25 cellular contexts compared by ENCODE assay signal in the genomic region with DNA sequence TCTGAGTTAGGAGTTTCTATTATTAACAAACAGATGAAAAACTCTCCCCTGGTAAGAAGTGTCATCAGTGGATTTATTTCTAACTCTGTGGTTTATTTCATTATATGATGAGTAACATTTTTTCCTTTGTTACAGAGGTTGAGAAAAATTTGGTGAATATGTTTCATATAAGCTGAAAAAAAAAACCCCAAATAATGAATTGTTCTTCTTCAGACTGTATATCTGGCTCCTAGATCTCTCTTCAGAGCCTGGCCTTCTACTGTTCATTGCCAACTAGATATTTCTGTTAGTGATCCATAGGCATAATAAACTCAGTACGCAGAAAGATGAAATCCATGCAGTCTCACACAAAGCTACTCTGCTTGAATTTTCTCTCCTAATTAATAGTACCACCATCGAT. TPM values are rescaled to one million over a fixed set of nuclear protein-coding genes. Genes with fewer than 3 reads are reported as not detected.
DNase-seq lines count a peak whose midpoint lies in the region; ATAC-seq and TF ChIP-seq lines count a peak whose summit lies in the region.
"Had no signal": no experiment of that assay in that cellular context is flagged by ENCODE, and none has a peak within 500 bp of the region (broad histone marks: within the 10 kb centered on the region; RNA-seq: fewer than 3 reads in every experiment).

No MANE protein-coding gene starts in this region.

- POLR2A ChIA-PET in CD8-positive, alpha-beta T cell (lab: Charles Lee), result no interaction called here
- POLR2A ChIA-PET in naive thymus-derived CD4-positive, alpha-beta T cell (lab: Charles Lee), result interaction anchor here (0.6 to 1.9 kb wide), 2 partner anchors 12 to 64 kb away, joined by 4 to 5 read pairs; no protein-coding TSS in a partner anchor

- H3K4me3 ChIP-seq in CD8-positive, alpha-beta T cell (ENCODE audit: low read depth, low read length), result no peak overlapping the region
- H3K4me3 ChIP-seq in naive thymus-derived CD4-positive, alpha-beta T cell (ENCODE audit: low read length), result no peak overlapping the region
- H3K4me3 ChIP-seq in colonic mucosa, result no peak overlapping the region
- H3K4me3 ChIP-seq: GM23248, PC-9, SJSA1 had no signal

- no peaks in the 10 kb centered on the region for H3K27me3 ChIP-seq in CD8-positive, alpha-beta T cell (ENCODE audit: insufficient read depth, low read length)
- H3K27me3 ChIP-seq in naive thymus-derived CD4-positive, alpha-beta T cell (ENCODE audit: control insufficient read depth in 2 of 2, insufficient read depth in 2 of 2, low read length in 2 of 2), result no peaks in the 10 kb centered on the region
- no peaks in the 10 kb centered on the region for H3K27me3 ChIP-seq in colonic mucosa

- H3K9ac ChIP-seq in colonic mucosa (ENCODE audit: low read depth in 2 of 2, low read length in 2 of 2), result no peak overlapping the region
- H3K9ac ChIP-seq: GM23248 had no signal

- peaks cover 70% of the 10 kb centered on the region for H3K4me1 Mint-ChIP-seq in CD8-positive, alpha-beta T cell (ENCODE audit: low read depth)
- peaks cover 50% of the 10 kb centered on the region for H3K4me1 Mint-ChIP-seq in activated T-helper 1 cell treated with anti-CD3 and anti-CD28 coated beads, Interleukin-12 subunit alpha, Interleukin-12 subunit beta, Interleukin-2, Interleukin-4 antibody, amounts not matched to agents 30 ng/mL and 10 ng/mL and 1 ng/mL, durations not matched to agents 14 hours and 24 hours and 36 hours (ENCODE audit: low read depth)
- H3K4me1 Mint-ChIP-seq in naive thymus-derived CD4-positive, alpha-beta T cell, result peaks cover 15 to 86% (median 78%) of the 10 kb centered on the region in 7 donors
- H3K4me1 Mint-ChIP-seq in stimulated activated naive CD8-positive, alpha-beta T cell treated with anti-CD3 and anti-CD28 coated beads, Interleukin-15, amount 100 ng/mL, for 72 hours, result peaks cover 34% of the 10 kb centered on the region
- H3K4me1 Mint-ChIP-seq in CD14-positive monocyte, result peaks cover 30% of the 10 kb centered on the region
- H3K4me1 Mint-ChIP-seq: B cell had no signal

- TF ChIP-seq CTCF in CD8-positive, alpha-beta T cell (IDR thresholded peaks at IDR 0.05), result no peak
- no peak for TF ChIP-seq CTCF in colonic mucosa (IDR thresholded peaks at IDR 0.05)
- TF ChIP-seq CTCF in CD14-positive monocyte (IDR thresholded peaks at IDR 0.05), result no peak

- CTCF ChIA-PET in CD8-positive, alpha-beta T cell (lab: Charles Lee), result interaction anchor here (1.0 kb wide), 1 partner anchor 23 kb away, joined by 3 read pairs; no protein-coding TSS in a partner anchor
- CTCF ChIA-PET in naive thymus-derived CD4-positive, alpha-beta T cell (lab: Charles Lee), result interaction anchor here (0.6 kb wide), 1 partner anchor 31 kb away, joined by 3 read pairs; no protein-coding TSS in a partner anchor

- intact Hi-C loops in CD8-positive, alpha-beta T cell (cut with DNase I, micrococcal nuclease), result no loop called here
- intact Hi-C loops in activated T-helper 1 cell treated with anti-CD3 and anti-CD28 coated beads, Interleukin-12 subunit alpha, Interleukin-12 subunit beta, Interleukin-2, Interleukin-4 antibody, amounts not matched to agents 30 ng/mL and 10 ng/mL and 1 ng/mL, durations not matched to agents 14 hours and 24 hours and 36 hours (cut with micrococcal nuclease), result no loop called here
- intact Hi-C loops in naive thymus-derived CD4-positive, alpha-beta T cell (cut with micrococcal nuclease), result no loop called here
- intact Hi-C loops in colonic mucosa (cut with DNase I), result no loop called here
- intact Hi-C loops in CD14-positive monocyte (cut with micrococcal nuclease), result loop anchor here in 1 of 2 donors (10.0 kb wide), 1 partner anchor 281 kb away; a partner anchor contains a TSS

- H3K9me3 ChIP-seq in CD8-positive, alpha-beta T cell (ENCODE audit: low read length), result no peaks in the 10 kb centered on the region
- H3K9me3 ChIP-seq in naive thymus-derived CD4-positive, alpha-beta T cell (ENCODE audit: control insufficient read depth in 2 of 3, low read length in 3 of 3), result no peaks in the 10 kb centered on the region
- no peaks in the 10 kb centered on the region for H3K9me3 ChIP-seq in colonic mucosa
- H3K9me3 ChIP-seq: SJSA1 had no signal

- H3K4me1 ChIP-seq in CD8-positive, alpha-beta T cell (ENCODE audit: insufficient read depth, low read length), result peaks cover 6% of the 10 kb centered on the region
- peaks cover 4 to 6% of the 10 kb centered on the region in 2 donors for H3K4me1 ChIP-seq in naive thymus-derived CD4-positive, alpha-beta T cell (ENCODE audit: control insufficient read depth in 2 of 2, insufficient read depth in 2 of 2, low read length in 2 of 2)
- H3K4me1 ChIP-seq in colonic mucosa, result no peaks in the 10 kb centered on the region
- H3K4me1 ChIP-seq: SJSA1 had no signal

- H3K4me3 Mint-ChIP-seq in CD8-positive, alpha-beta T cell, result no peak overlapping the region
- H3K4me3 Mint-ChIP-seq in activated T-helper 1 cell treated with anti-CD3 and anti-CD28 coated beads, Interleukin-12 subunit alpha, Interleukin-12 subunit beta, Interleukin-2, Interleukin-4 antibody, amounts not matched to agents 30 ng/mL and 10 ng/mL and 1 ng/mL, durations not matched to agents 14 hours and 24 hours and 36 hours, result peak overlapping the region; percentile 19
- H3K4me3 Mint-ChIP-seq in naive thymus-derived CD4-positive, alpha-beta T cell, result peak overlapping the region in 1 of 10 donors; percentile 8
- H3K4me3 Mint-ChIP-seq in stimulated activated naive CD8-positive, alpha-beta T cell treated with anti-CD3 and anti-CD28 coated beads, Interleukin-15, amount 100 ng/mL, for 72 hours, result no peak overlapping the region
- no peak overlapping the region for H3K4me3 Mint-ChIP-seq in CD14-positive monocyte
- H3K4me3 Mint-ChIP-seq: B cell had no signal

- no peak for ATAC-seq in CD8-positive, alpha-beta T cell
- no peak for ATAC-seq in naive thymus-derived CD4-positive, alpha-beta T cell
- peak; percentile 59 for ATAC-seq in stimulated activated naive CD8-positive, alpha-beta T cell treated with anti-CD3 and anti-CD28 coated beads, Interleukin-15, amount 100 ng/mL, for 72 hours
- ATAC-seq: HepG2 had no signal

- no peaks in the 10 kb centered on the region for H3K27me3 Mint-ChIP-seq in CD8-positive, alpha-beta T cell (ENCODE audit: low read depth)
- H3K27me3 Mint-ChIP-seq in activated T-helper 1 cell treated with anti-CD3 and anti-CD28 coated beads, Interleukin-12 subunit alpha, Interleukin-12 subunit beta, Interleukin-2, Interleukin-4 antibody, amounts not matched to agents 30 ng/mL and 10 ng/mL and 1 ng/mL, durations not matched to agents 14 hours and 24 hours and 36 hours (ENCODE audit: insufficient read depth), result no peaks in the 10 kb centered on the region
- no peaks in the 10 kb centered on the region for H3K27me3 Mint-ChIP-seq in naive thymus-derived CD4-positive, alpha-beta T cell
- no peaks in the 10 kb centered on the region for H3K27me3 Mint-ChIP-seq in stimulated activated naive CD8-positive, alpha-beta T cell treated with anti-CD3 and anti-CD28 coated beads, Interleukin-15, amount 100 ng/mL, for 72 hours
- H3K27me3 Mint-ChIP-seq in CD14-positive monocyte (ENCODE audit: low read depth in 3 of 3), result no peaks in the 10 kb centered on the region

- no peak for DNase-seq in CD8-positive, alpha-beta T cell
- no peak for DNase-seq in activated T-helper 1 cell treated with anti-CD3 and anti-CD28 coated beads, Interleukin-12 subunit alpha, Interleukin-12 subunit beta, Interleukin-2, Interleukin-4 antibody, amounts not matched to agents 30 ng/mL and 10 ng/mL and 1 ng/mL, durations not matched to agents 14 hours and 24 hours and 36 hours (ENCODE audit: low spot score)
- no peak for DNase-seq in naive thymus-derived CD4-positive, alpha-beta T cell
- DNase-seq in stimulated activated naive CD8-positive, alpha-beta T cell treated with anti-CD3 and anti-CD28 coated beads, Interleukin-15, amount 100 ng/mL, for 72 hours, result no peak
- DNase-seq in colonic mucosa (no peak), C1 segment of cervical spinal cord (lab: John Stamatoyannopoulos, UW) (no peak), CD14-positive monocyte (ENCODE audit: low spot score) (no peak)
- DNase-seq: COR-L47, DMS53, GM23248, H7, Karpas-422, NCI-H1092, NCI-H1417 treated with DMSO at 0.1 percent for 48 hours, NCI-H1694 treated with DMSO at 0.1 percent for 48 hours, NCI-H2081, NCI-H2227 treated with DMSO at 0.1 percent for 48 hours, NCI-H526 treated with DMSO at 0.1 percent for 48 hours, PC-9, Right ventricle myocardium superior had no signal

- peaks cover 37% of the 10 kb centered on the region for H3K36me3 Mint-ChIP-seq in CD8-positive, alpha-beta T cell
- H3K36me3 Mint-ChIP-seq in activated T-helper 1 cell treated with anti-CD3 and anti-CD28 coated beads, Interleukin-12 subunit alpha, Interleukin-12 subunit beta, Interleukin-2, Interleukin-4 antibody, amounts not matched to agents 30 ng/mL and 10 ng/mL and 1 ng/mL, durations not matched to agents 14 hours and 24 hours and 36 hours (ENCODE audit: low read depth), result peaks cover 63% of the 10 kb centered on the region
- peaks cover 16 to 65% (median 27%) of the 10 kb centered on the region in 5 donors for H3K36me3 Mint-ChIP-seq in naive thymus-derived CD4-positive, alpha-beta T cell
- H3K36me3 Mint-ChIP-seq in CD14-positive monocyte, result peaks cover 10 to 17% of the 10 kb centered on the region in 2 donors

- peaks cover 13% of the 10 kb centered on the region for H3K36me3 ChIP-seq in CD8-positive, alpha-beta T cell (ENCODE audit: insufficient read depth, low read length)
- peaks cover 0 to 6% (median 0%) of the 10 kb centered on the region in 3 experiments for H3K36me3 ChIP-seq in naive thymus-derived CD4-positive, alpha-beta T cell (ENCODE audit: control insufficient read depth in 2 of 3, insufficient read depth in 3 of 3, low read length in 3 of 3)
- H3K36me3 ChIP-seq in colonic mucosa, result no peaks in the 10 kb centered on the region
- H3K36me3 ChIP-seq: SJSA1 had no signal

- no peaks in the 10 kb centered on the region for H3K9me3 Mint-ChIP-seq in CD8-positive, alpha-beta T cell
- no peaks in the 10 kb centered on the region for H3K9me3 Mint-ChIP-seq in activated T-helper 1 cell treated with anti-CD3 and anti-CD28 coated beads, Interleukin-12 subunit alpha, Interleukin-12 subunit beta, Interleukin-2, Interleukin-4 antibody, amounts not matched to agents 30 ng/mL and 10 ng/mL and 1 ng/mL, durations not matched to agents 14 hours and 24 hours and 36 hours
- H3K9me3 Mint-ChIP-seq in naive thymus-derived CD4-positive, alpha-beta T cell, result no peaks in the 10 kb centered on the region
- H3K9me3 Mint-ChIP-seq in stimulated activated naive CD8-positive, alpha-beta T cell treated with anti-CD3 and anti-CD28 coated beads, Interleukin-15, amount 100 ng/mL, for 72 hours, result no peaks in the 10 kb centered on the region
- H3K9me3 Mint-ChIP-seq in CD14-positive monocyte, result no peaks in the 10 kb centered on the region

- H3K27ac ChIP-seq in CD8-positive, alpha-beta T cell (ENCODE audit: low read depth, low read length), result no peak overlapping the region
- H3K27ac ChIP-seq in naive thymus-derived CD4-positive, alpha-beta T cell (ENCODE audit: low read depth, low read length), result no peak overlapping the region
- no peak overlapping the region for H3K27ac ChIP-seq in colonic mucosa
- H3K27ac ChIP-seq: GM23248, PC-9, SJSA1 had no signal

- peak overlapping the region; percentile 10 for H3K27ac Mint-ChIP-seq in CD8-positive, alpha-beta T cell
- no peak overlapping the region for H3K27ac Mint-ChIP-seq in activated T-helper 1 cell treated with anti-CD3 and anti-CD28 coated beads, Interleukin-12 subunit alpha, Interleukin-12 subunit beta, Interleukin-2, Interleukin-4 antibody, amounts not matched to agents 30 ng/mL and 10 ng/mL and 1 ng/mL, durations not matched to agents 14 hours and 24 hours and 36 hours
- H3K27ac Mint-ChIP-seq in naive thymus-derived CD4-positive, alpha-beta T cell, result peak overlapping the region in 5 of 9 donors; percentile 33 to 87 (median 70)
- H3K27ac Mint-ChIP-seq in stimulated activated naive CD8-positive, alpha-beta T cell treated with anti-CD3 and anti-CD28 coated beads, Interleukin-15, amount 100 ng/mL, for 72 hours, result peak overlapping the region in 1 of 2 donors; percentile 41
- no peak overlapping the region for H3K27ac Mint-ChIP-seq in CD14-positive monocyte
- H3K27ac Mint-ChIP-seq: B cell had no signal

RNA-seq across cellular contexts. Expression of a gene that starts 29.4 kb away (rescaled TPM):
- total RNA-seq in CD8-positive, alpha-beta T cell, result 100 to 1,000 TPM; 144 to 146 TPM
- 62.8 and 64.0 TPM in 2 replicates for total RNA-seq in activated T-helper 1 cell treated with anti-CD3 and anti-CD28 coated beads, Interleukin-12 subunit alpha, Interleukin-12 subunit beta, Interleukin-2, Interleukin-4 antibody, amounts not matched to agents 30 ng/mL and 10 ng/mL and 1 ng/mL, durations not matched to agents 14 hours and 24 hours and 36 hours
- total RNA-seq in naive thymus-derived CD4-positive, alpha-beta T cell, result 100 to 1,000 TPM in 4 of 5 experiments, 10 to 100 TPM in 1; 79.6 to 268 (median 151) TPM
- polyA plus RNA-seq in naive thymus-derived CD4-positive, alpha-beta T cell, result 10 to 100 TPM; 49.7 to 81.2 TPM
- 10 to 100 TPM; 21.5 to 23.6 TPM for total RNA-seq in colonic mucosa
- 1 to 10 TPM; 5.2 to 6.0 TPM for polyA plus RNA-seq in CD14-positive monocyte
- total RNA-seq: GM23248, HT1080, PC-9, RPMI7951 had no signal
- polyA plus RNA-seq: GM23248 had no signal

Comparison
In these comparisons a context has a peak if more than half of its experiments do, and no peak if none do; other contexts are left out.
1. H3K27ac Mint-ChIP-seq: peak in CD8-positive, alpha-beta T cell (single experiment) and naive thymus-derived CD4-positive, alpha-beta T cell (5 of 9); none in activated T-helper 1 cell treated with anti-CD3 and anti-CD28 coated beads, Interleukin-12 subunit alpha, Interleukin-12 subunit beta, Interleukin-2, Interleukin-4 antibody, amounts not matched to agents 30 ng/mL and 10 ng/mL and 1 ng/mL, durations not matched to agents 14 hours and 24 hours and 36 hours (single experiment) and CD14-positive monocyte (0 of 7).